ENCODE assay signal across 8 cellular contexts in genomic region chr3:189563841-189564563, GRCh38.
DNase-seq lines count a peak whose midpoint lies in the region; ATAC-seq and TF ChIP-seq lines count a peak whose summit lies in the region.

No MANE protein-coding gene starts in this region.

- peak; percentile 79 for ATAC-seq in GM21619 (IDR thresholded peaks at IDR 0.05; ENCODE audit: unreplicated experiment)

- no peaks in the 10 kb centered on the region for H3K36me3 ChIP-seq in effector memory CD4-positive, alpha-beta T cell (ENCODE audit: control insufficient read depth, insufficient read depth, low read length)

- H3K36me3 Mint-ChIP-seq in mesothelial cell of epicardium = no peaks in the 10 kb centered on the region

- no peaks in the 10 kb centered on the region for H3K9me3 ChIP-seq in effector memory CD4-positive, alpha-beta T cell (ENCODE audit: control insufficient read depth, low read length)

- peaks cover 1% of the 10 kb centered on the region for H3K4me1 Mint-ChIP-seq in mesothelial cell of epicardium

- in situ Hi-C loops in GM13977 (cut with MboI; ENCODE audit: low pct_unique_long_range_greater_than_20kb, low sequenced_read_pairs, unreplicated experiment) = no loop called here

- H3K4me3 ChIP-seq in effector memory CD4-positive, alpha-beta T cell (ENCODE audit: insufficient read depth, low read depth, low read length, poor library complexity, severe bottlenecking) = no peak overlapping the region

- no peak overlapping the region for H3K27ac ChIP-seq in effector memory CD4-positive, alpha-beta T cell (ENCODE audit: insufficient read depth, low read length, poor library complexity, severe bottlenecking)

- no peak overlapping the region for H3K4me3 Mint-ChIP-seq in mesothelial cell of epicardium

- no peak for TF ChIP-seq CTCF in GM13977 (IDR thresholded peaks at IDR 0.05; ENCODE audit: extremely low read depth, insufficient read depth, missing control alignments)
- no peak for TF ChIP-seq CTCF in mesothelial cell of epicardium (IDR thresholded peaks at IDR 0.05; ENCODE audit: unreplicated experiment)

- H3K27me3 ChIP-seq in effector memory CD4-positive, alpha-beta T cell (replicated peaks; ENCODE audit: control insufficient read depth, insufficient read depth, low read length, poor library complexity, severe bottlenecking) = no peaks in the 10 kb centered on the region

- H3K9me3 Mint-ChIP-seq in mesothelial cell of epicardium = no peaks in the 10 kb centered on the region

- no peaks in the 10 kb centered on the region for H3K27me3 Mint-ChIP-seq in mesothelial cell of epicardium (ENCODE audit: low read depth)

- H3K4me1 ChIP-seq in effector memory CD4-positive, alpha-beta T cell (ENCODE audit: control insufficient read depth, insufficient read depth, low read length, poor library complexity, severe bottlenecking) = no peaks in the 10 kb centered on the region

- peak; percentile 37 for DNase-seq in GM13977 (ENCODE audit: low spot score)
- DNase-seq in HT1080 (ENCODE audit: low read depth) = peak; percentile 97
- DNase-seq in activated naive CD4-positive, alpha-beta T cell treated with anti-CD3 and anti-CD28 coated beads, Interleukin-2, amount 50 U/mL, for 16 hours = peak; percentile 13
- peak; percentile 24 to 38 for DNase-seq in stimulated activated CD4-positive, alpha-beta T cell treated with anti-CD3 and anti-CD28 coated beads, Interleukin-2, amount 100 ng/mL, for 24 hours
- no peak for DNase-seq in T-helper 9 cell
- DNase-seq in mesothelial cell of epicardium (ENCODE audit: low spot score in 2 of 2, unreplicated experiment in 2 of 2) = no peak
- no peak for DNase-seq in effector memory CD4-positive, alpha-beta T cell

- no peak overlapping the region for H3K27ac Mint-ChIP-seq in mesothelial cell of epicardium

Comparison
In these comparisons a context has a peak if more than half of its experiments do, and no peak if none do; other contexts are left out.
1. DNase-seq: peak in GM13977 (single experiment), HT1080 (single experiment), activated naive CD4-positive, alpha-beta T cell treated with anti-CD3 and anti-CD28 coated beads, Interleukin-2, amount 50 U/mL, for 16 hours (single experiment) and stimulated activated CD4-positive, alpha-beta T cell treated with anti-CD3 and anti-CD28 coated beads, Interleukin-2, amount 100 ng/mL, for 24 hours (2 of 2); none in T-helper 9 cell (single experiment), mesothelial cell of epicardium (0 of 2) and effector memory CD4-positive, alpha-beta T cell (0 of 3).